ENCODE assay signal across 12 cellular contexts in genomic region chr20:38581013-38581412, GRCh38. TPM values are rescaled to one million over a fixed set of nuclear protein-coding genes. Genes with fewer than 3 reads are reported as not detected.
DNase-seq lines count a peak whose midpoint lies in the region; ATAC-seq lines count a peak whose summit lies in the region.
"Had no signal": no experiment of that assay in that cellular context is flagged by ENCODE, and none has a peak within 500 bp of the region (broad histone marks: within the 10 kb centered on the region; RNA-seq: fewer than 3 reads in every experiment).

ADIG (plus strand) TSS chr20:38581197; CDS start chr20:38581251, 54 bp downstream.

- H3K4ac ChIP-seq in mesendoderm (ENCODE audit: low read depth, low read length): no peak within 1 kb of the TSS

- H4K8ac ChIP-seq in mesendoderm (ENCODE audit: low read depth, low read length): no peak within 1 kb of the TSS

- H3K79me2 ChIP-seq in mesendoderm (ENCODE audit: control insufficient read depth, insufficient read depth, low read length): no peaks in the 10 kb centered on the region

- H3K9ac ChIP-seq in mesendoderm (ENCODE audit: low read length): no peak within 1 kb of the TSS

- peaks cover 4% of the 10 kb centered on the region for H3K4me1 ChIP-seq in mesendoderm (ENCODE audit: control insufficient read depth, low read depth, low read length)
- H3K4me1 ChIP-seq in CD4-positive, alpha-beta memory T cell (ENCODE audit: insufficient read depth, low read length): no peaks in the 10 kb centered on the region

- no peak within 1 kb of the TSS for H3K4me3 ChIP-seq in mesendoderm (ENCODE audit: low read length)
- no peak within 1 kb of the TSS for H3K4me3 ChIP-seq in CD4-positive, alpha-beta memory T cell (ENCODE audit: low read length in 2 of 2)

- H3K4me1 Mint-ChIP-seq in CD4-positive, alpha-beta memory T cell: no peaks in the 10 kb centered on the region
- H3K4me1 Mint-ChIP-seq: CD8-positive, alpha-beta memory T cell had no signal

- no peak within 1 kb of the TSS for H2BK120ac ChIP-seq in mesendoderm (ENCODE audit: low read depth, low read length)

- peak within 1 kb of the TSS; percentile 1 for H3K18ac ChIP-seq in mesendoderm (ENCODE audit: low read length)

- no peaks in the 10 kb centered on the region for H3K9me3 ChIP-seq in CD4-positive, alpha-beta memory T cell (ENCODE audit: control insufficient read depth in 1 of 2, low read length in 2 of 2)

- no peak within 1 kb of the TSS for H3K23ac ChIP-seq in mesendoderm (ENCODE audit: low read length)

- intact Hi-C loops in CD4-positive, alpha-beta memory T cell (cut with micrococcal nuclease): no loop called here

- H3K36me3 Mint-ChIP-seq in CD4-positive, alpha-beta memory T cell: peaks cover 10% of the 10 kb centered on the region in 2 donors

- DNase-seq in Ammon's horn (ENCODE audit: low spot score) (peak; percentile 87), LHCN-M2 (ENCODE audit: low read depth) (peak; percentile 60), cerebellum (ENCODE audit: low spot score) (peak; percentile 31), mesendoderm (no peak), OCI-M1 (lab: John Stamatoyannopoulos, UW) (no peak)
- DNase-seq in stimulated activated CD4-positive, alpha-beta T cell treated with anti-CD3 and anti-CD28 coated beads, Interleukin-15, amount 100 ng/mL, for 24 hours: no peak
- DNase-seq in CD4-positive, alpha-beta memory T cell: no peak
- DNase-seq: activated CD4-positive, alpha-beta T cell treated with anti-CD3 and anti-CD28 coated beads, Interleukin-2, amount 50 U/mL, for 4 hours; CD8-positive, alpha-beta memory T cell; SHP77 treated with DMSO at 0.1 percent for 48 hours had no signal

- no peak within 1 kb of the TSS for H3K4me2 ChIP-seq in mesendoderm (ENCODE audit: low read length)

- H2AK5ac ChIP-seq in mesendoderm (ENCODE audit: low read length): peak within 1 kb of the TSS; percentile 81

- H3K27me3 ChIP-seq in mesendoderm (ENCODE audit: insufficient read depth, low read length, poor library complexity): no peaks in the 10 kb centered on the region
- no peaks in the 10 kb centered on the region for H3K27me3 ChIP-seq in CD4-positive, alpha-beta memory T cell (ENCODE audit: insufficient read depth, low read length)

- H3K79me1 ChIP-seq in mesendoderm (ENCODE audit: low read length): no peaks in the 10 kb centered on the region

- H3K36me3 ChIP-seq in mesendoderm (ENCODE audit: control insufficient read depth, insufficient read depth, low read length): no peaks in the 10 kb centered on the region
- peaks cover 6% of the 10 kb centered on the region for H3K36me3 ChIP-seq in CD4-positive, alpha-beta memory T cell (ENCODE audit: insufficient read depth, low read length)

- H3K4me3 Mint-ChIP-seq in CD4-positive, alpha-beta memory T cell: no peak within 1 kb of the TSS
- H3K4me3 Mint-ChIP-seq: CD8-positive, alpha-beta memory T cell had no signal

- H3K9me3 Mint-ChIP-seq in CD4-positive, alpha-beta memory T cell: peaks cover 0 to 1% (median 0%) of the 10 kb centered on the region in 8 donors
- H3K9me3 Mint-ChIP-seq: CD8-positive, alpha-beta memory T cell had no signal

- H3K27ac Mint-ChIP-seq in CD4-positive, alpha-beta memory T cell: peak within 1 kb of the TSS in 1 of 7 donors; percentile 51

- no peak for ATAC-seq in HG03039 (IDR thresholded peaks at IDR 0.05; ENCODE audit: unreplicated experiment)

- H3K27me3 Mint-ChIP-seq in CD4-positive, alpha-beta memory T cell: no peaks in the 10 kb centered on the region

- H3K56ac ChIP-seq in mesendoderm (ENCODE audit: low read length): peak within 1 kb of the TSS; percentile 46

- CTCF ChIA-PET in CD4-positive, alpha-beta memory T cell (lab: Charles Lee; ENCODE audit: partially characterized antibody): no interaction called here

- H4K5ac ChIP-seq in mesendoderm (ENCODE audit: low read length): no peak within 1 kb of the TSS

- H2BK5ac ChIP-seq in mesendoderm (ENCODE audit: low read length): no peak within 1 kb of the TSS

- POLR2A ChIA-PET in CD4-positive, alpha-beta memory T cell (lab: Charles Lee; ENCODE audit: partially characterized antibody): interaction anchor here (0.9 kb wide), 1 partner anchor 108 kb away, joined by 3 read pairs; the partner anchor contains the start of gene RALGAPB

- no peak within 1 kb of the TSS for H3K27ac ChIP-seq in mesendoderm (ENCODE audit: low read depth, low read length)
- no peak within 1 kb of the TSS for H3K27ac ChIP-seq in CD4-positive, alpha-beta memory T cell (ENCODE audit: low read depth, low read length)

- no CpG with 5 or more reads among the region's 5 CpGs for WGBS in mesendoderm (ENCODE audit: extremely low coverage, insufficient coverage, low lambda C conversion rate)

- H2BK15ac ChIP-seq in mesendoderm (replicated peaks; ENCODE audit: low read depth): no peak within 1 kb of the TSS

RNA-seq across cellular contexts. Expression of gene ADIG, which starts in this region (rescaled TPM):
- total RNA-seq in LHCN-M2 (2014; rRNA removed) (not detected in 2 replicates), cerebellum (not detected)
- not detected for polyA plus RNA-seq in LHCN-M2 (2012)
- not detected for polyA plus RNA-seq in mesendoderm (2013, experiment 1 of 2)
- polyA plus RNA-seq in mesendoderm (2013, experiment 2 of 2): not detected
- not detected for total RNA-seq in CD4-positive, alpha-beta memory T cell
- polyA plus RNA-seq in CD4-positive, alpha-beta memory T cell: not detected
- total RNA-seq: CD8-positive, alpha-beta memory T cell; temporal lobe had no signal
- polyA plus RNA-seq: CD8-positive, alpha-beta memory T cell had no signal

Comparison
In these comparisons a context has a peak if more than half of its experiments do, and no peak if none do; other contexts are left out.
1. Peak in DNase-seq in LHCN-M2; RNA of the gene not detected or under 1 TPM.
2. Peak in DNase-seq in cerebellum; RNA of the gene not detected or under 1 TPM.